Comparison of ENCODE assay signal across 8 cellular contexts in the genomic region with DNA sequence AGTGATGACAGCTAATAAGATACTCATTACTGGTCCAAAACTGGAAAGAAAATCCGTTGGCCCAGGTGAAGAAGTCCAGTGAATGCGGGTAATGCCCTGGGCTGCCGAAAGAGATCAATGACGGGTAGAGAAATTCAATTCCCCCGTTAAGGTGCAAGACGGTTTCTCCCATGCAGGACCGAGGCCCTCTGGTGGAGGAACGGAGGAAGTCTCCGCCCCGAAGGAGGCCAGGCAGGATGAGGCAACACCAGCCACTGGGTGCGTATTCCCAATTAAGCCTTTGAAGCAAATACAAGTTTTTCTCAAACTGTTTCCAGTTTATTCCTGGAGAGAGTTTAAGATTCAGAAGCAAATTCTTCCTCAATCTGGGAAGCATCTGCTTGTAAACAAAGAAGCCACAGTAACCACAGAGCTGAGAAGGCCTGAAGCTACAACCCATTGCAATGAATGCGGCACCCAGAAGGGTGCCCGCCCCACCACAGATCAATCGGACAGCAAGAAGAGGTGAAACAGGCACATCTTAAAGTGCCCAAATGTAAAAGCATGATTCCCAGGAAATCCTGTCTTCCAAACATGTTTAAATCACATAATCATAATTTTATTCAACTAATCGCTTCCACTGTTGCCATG.
DNase-seq lines count a peak whose midpoint lies in the region; ATAC-seq, FAIRE-seq and TF ChIP-seq lines count a peak whose summit lies in the region.

No MANE protein-coding gene starts in this region.

- no peak overlapping the region for H2AFZ ChIP-seq in keratinocyte (ENCODE audit: control insufficient read depth, low read length)

- H3K27me3 ChIP-seq in bronchial epithelial cell (ENCODE audit: control insufficient read depth, insufficient read depth, low read length) (no peaks in the 10 kb centered on the region), keratinocyte (ENCODE audit: control insufficient read depth, extremely low read depth, insufficient read depth, low read length) (no peaks in the 10 kb centered on the region)

- peak; percentile 92 for ATAC-seq in HG02885 (IDR thresholded peaks at IDR 0.05; ENCODE audit: poor library complexity, unreplicated experiment)

- no peak overlapping the region for H3K4me2 ChIP-seq in keratinocyte (ENCODE audit: control insufficient read depth, extremely low read depth, insufficient read depth, low read depth, low read length)

- no peak overlapping the region for H3K9ac ChIP-seq in keratinocyte (ENCODE audit: control insufficient read depth, extremely low read depth, insufficient read depth, low read length)

- no peaks in the 10 kb centered on the region for H3K36me3 ChIP-seq in bronchial epithelial cell (ENCODE audit: control insufficient read depth, insufficient read depth, low read length)
- no peaks in the 10 kb centered on the region for H3K36me3 ChIP-seq in keratinocyte (ENCODE audit: control insufficient read depth in 2 of 2, extremely low read depth in 1 of 2, insufficient read depth in 2 of 2, low read length in 2 of 2)

- H3K9me1 ChIP-seq in keratinocyte (ENCODE audit: control insufficient read depth, extremely low read depth, insufficient read depth, low read length) = peaks cover 2% of the 10 kb centered on the region

- dilution Hi-C loops in keratinocyte (cut with MboI; ENCODE audit: extremely low pct_ligation_motif_present, low sequenced_read_pairs) = no loop called here

- peak; percentile 62 for DNase-seq in NCI-H2196 (lab: John Stamatoyannopoulos, UW; ENCODE audit: unreplicated experiment)
- DNase-seq in bronchial epithelial cell (ENCODE audit: low read depth) = peak; percentile 63
- DNase-seq in keratinocyte (ENCODE audit: low read depth, low spot score) = peak; percentile 19
- peak; percentile 55 to 74 for DNase-seq in stimulated activated CD4-positive, alpha-beta T cell treated with anti-CD3 and anti-CD28 coated beads, Interleukin-15, amount 100 ng/mL, for 48 hours (ENCODE audit: low read depth in 2 of 2)
- no peak for DNase-seq in GF-D8 (lab: John Stamatoyannopoulos, UW)

- H3K4me1 ChIP-seq in keratinocyte (ENCODE audit: control insufficient read depth, extremely low read depth, insufficient read depth, low read length) = peaks cover 2% of the 10 kb centered on the region

- H3K9me3 ChIP-seq in keratinocyte (ENCODE audit: control insufficient read depth, low read depth, low read length) = no peaks in the 10 kb centered on the region

- peak; percentile 85 for FAIRE-seq in bronchial epithelial cell (lab: Jason Lieb, UNC)
- peak; percentile 81 for FAIRE-seq in keratinocyte (lab: Jason Lieb, UNC)

- peak; percentile 89 for TF ChIP-seq CTCF in GM12874 (IDR thresholded peaks at IDR 0.05; ENCODE audit: insufficient read depth, low read depth, low read length)
- TF ChIP-seq CTCF in WI38 (IDR thresholded peaks at IDR 0.05; ENCODE audit: low read depth, low read length) = peak; percentile 97
- TF ChIP-seq CTCF in bronchial epithelial cell (IDR thresholded peaks at IDR 0.05; ENCODE audit: insufficient read depth, low read length, severe bottlenecking) = peak; percentile 92
- TF ChIP-seq CTCF in keratinocyte (optimal IDR thresholded peaks at IDR 0.05 in 1 of 3, IDR thresholded peaks at IDR 0.05 in 1 of 3, conservative IDR thresholded peaks at IDR 0.05 in 1 of 3; ENCODE audit: extremely low read depth in 1 of 3, insufficient read depth in 2 of 3, low read length in 3 of 3) = peak; percentile 93 to 98 (median 98)

- no peak overlapping the region for H3K27ac ChIP-seq in keratinocyte (ENCODE audit: control insufficient read depth, insufficient read depth, low read length)

- H4K20me1 ChIP-seq in keratinocyte (ENCODE audit: control insufficient read depth, extremely low read depth, insufficient read depth, low read length) = no peaks in the 10 kb centered on the region

- H3K4me3 ChIP-seq in WI38 (ENCODE audit: low read depth, low read length) (no peak overlapping the region), bronchial epithelial cell (ENCODE audit: low read depth, low read length) (no peak overlapping the region), keratinocyte (ENCODE audit: control insufficient read depth in 2 of 3, extremely low read depth in 1 of 3, insufficient read depth in 2 of 3, low read depth in 1 of 3, low read length in 3 of 3) (no peak overlapping the region)

- H3K79me2 ChIP-seq in keratinocyte (ENCODE audit: control insufficient read depth, insufficient read depth, low read length) = no peaks in the 10 kb centered on the region
